In genomic region chr6:125169522-125169921, GRCh38 we compare ENCODE assay signal across 16 cellular contexts. TPM values are rescaled to one million over a fixed set of nuclear protein-coding genes. Genes with fewer than 3 reads are reported as not detected.
DNase-seq lines count a peak whose midpoint lies in the region; ATAC-seq and TF ChIP-seq lines count a peak whose summit lies in the region.
"Had no signal": no experiment of that assay in that cellular context is flagged by ENCODE, and none has a peak within 500 bp of the region (broad histone marks: within the 10 kb centered on the region; RNA-seq: fewer than 3 reads in every experiment).

No MANE protein-coding gene starts in this region.

- CTCF ChIA-PET in PC-9 (lab: Charles Lee), result no interaction called here
- CTCF ChIA-PET in activated CD4-positive, alpha-beta T cell treated with anti-CD3 and anti-CD28 coated beads, Interleukin-2, amount 10 ng/mL, durations not matched to agents 7 days and 5 days (lab: Charles Lee), result interaction anchor here (0.5 to 0.6 kb wide), 2 partner anchors 260 to 607 kb away, joined by 3 read pairs; no protein-coding TSS in a partner anchor

- H3K36me3 ChIP-seq in PC-9 (ENCODE audit: low read depth) (0 out of 2 replicates have a peak, but pooled peaks cover 4% of the 10 kb centered on the region), breast epithelium (no peaks in the 10 kb centered on the region), esophagus (ENCODE audit: control insufficient read depth in 2 of 2, insufficient read depth in 2 of 2, low read length in 1 of 2) (no peaks in the 10 kb centered on the region), skeletal muscle tissue (ENCODE audit: control insufficient read depth in 3 of 3, insufficient read depth in 3 of 3, low read length in 3 of 3) (no peaks in the 10 kb centered on the region), smooth muscle cell (ENCODE audit: low read depth) (no peaks in the 10 kb centered on the region)
- H3K36me3 ChIP-seq: BLaER1 treated with 17β-estradiol and CSF1 and Interleukin-3, amounts not matched to agents 10 nM and 100 nM; SJSA1 had no signal

- 0 out of 2 replicates have a peak overlapping the region, but pooled peaks have one; percentile 48 for H3K27ac ChIP-seq in PC-9
- peak overlapping the region; percentile 29 to 72 for H3K27ac ChIP-seq in breast epithelium
- H3K27ac ChIP-seq in esophagus (ENCODE audit: low read depth in 2 of 2, low read length in 1 of 2), result peak overlapping the region; percentile 71 to 81
- H3K27ac ChIP-seq in skeletal muscle tissue (ENCODE audit: low read depth, low read length), result peak overlapping the region; percentile 8
- no peak overlapping the region for H3K27ac ChIP-seq in smooth muscle cell (ENCODE audit: low read depth)
- H3K27ac ChIP-seq: BLaER1 treated with 17β-estradiol and CSF1 and Interleukin-3, amounts not matched to agents 10 nM and 100 nM; SJSA1 had no signal

- peak overlapping the region in 1 of 3 donors; percentile 15 for H3K9ac ChIP-seq in skeletal muscle tissue (ENCODE audit: low read depth in 1 of 3, low read length in 3 of 3)
- no peak overlapping the region for H3K9ac ChIP-seq in smooth muscle cell (ENCODE audit: low read depth)
- H3K9ac ChIP-seq: BLaER1 treated with 17β-estradiol and CSF1 and Interleukin-3, amounts not matched to agents 10 nM and 100 nM had no signal

- intact Hi-C loops in PC-9 (cut with micrococcal nuclease; ENCODE audit: unreplicated experiment) (no loop called here), breast epithelium (cut with DNase I; ENCODE audit: low total_unique reads) (no loop called here)

- no peak for DNase-seq in PC-9
- DNase-seq in breast epithelium (ENCODE audit: low spot score in 2 of 2), result no peak
- no peak for DNase-seq in smooth muscle cell (lab: John Stamatoyannopoulos, UW; ENCODE audit: unreplicated experiment)
- DNase-seq in activated CD4-positive, alpha-beta T cell treated with anti-CD3 and anti-CD28 coated beads, Interleukin-2, amount 10 ng/mL, durations not matched to agents 7 days and 5 days, result no peak
- no peak for DNase-seq in CD1c-positive myeloid dendritic cell (ENCODE audit: extremely low spot score)
- DNase-seq: CD8-positive, alpha-beta memory T cell; NCI-H1417 treated with DMSO at 0.1 percent for 48 hours; NCI-H187 treated with DMSO at 0.1 percent for 48 hours; NCI-H2227 treated with DMSO at 0.1 percent for 48 hours; NCI-H526 had no signal

- TF ChIP-seq CTCF in PC-9 (conservative IDR thresholded peaks at IDR 0.05) (no peak), breast epithelium (IDR thresholded peaks at IDR 0.05) (no peak), smooth muscle cell (IDR thresholded peaks at IDR 0.05; ENCODE audit: borderline replicate concordance, insufficient read depth, poor library complexity, severe bottlenecking) (no peak)

- H4K20me1 ChIP-seq in PC-9 (ENCODE audit: insufficient read depth) (no peaks in the 10 kb centered on the region), smooth muscle cell (ENCODE audit: low read depth) (no peaks in the 10 kb centered on the region)
- H4K20me1 ChIP-seq: BLaER1 treated with 17β-estradiol and CSF1 and Interleukin-3, amounts not matched to agents 10 nM and 100 nM had no signal

- H3K4me1 ChIP-seq in PC-9 (replicated peaks; ENCODE audit: insufficient read depth), result peaks cover 20% of the 10 kb centered on the region
- H3K4me1 ChIP-seq in breast epithelium, result no peaks in the 10 kb centered on the region
- peaks cover 3 to 9% of the 10 kb centered on the region in 2 donors for H3K4me1 ChIP-seq in esophagus (ENCODE audit: control insufficient read depth in 2 of 2, insufficient read depth in 2 of 2, low read length in 1 of 2)
- H3K4me1 ChIP-seq in skeletal muscle tissue (ENCODE audit: control insufficient read depth in 3 of 3, insufficient read depth in 3 of 3, low read length in 3 of 3), result peaks cover 19 to 38% (median 29%) of the 10 kb centered on the region in 3 donors
- H3K4me1 ChIP-seq in smooth muscle cell (ENCODE audit: low read depth), result no peaks in the 10 kb centered on the region
- H3K4me1 ChIP-seq: SJSA1 had no signal

- H3K4me1 Mint-ChIP-seq in activated CD4-positive, alpha-beta T cell treated with anti-CD3 and anti-CD28 coated beads, Interleukin-2, amount 10 ng/mL, durations not matched to agents 7 days and 5 days, result no peaks in the 10 kb centered on the region
- H3K4me1 Mint-ChIP-seq: CD8-positive, alpha-beta memory T cell had no signal

- no peaks in the 10 kb centered on the region for H3F3A ChIP-seq in PC-9 (ENCODE audit: insufficient read depth, low read depth)
- no peaks in the 10 kb centered on the region for H3F3A ChIP-seq in smooth muscle cell (ENCODE audit: low read depth)

- H3K4me3 ChIP-seq in PC-9 (no peak overlapping the region), breast epithelium (no peak overlapping the region), esophagus (ENCODE audit: low read depth in 1 of 2, low read length in 2 of 2) (no peak overlapping the region), skeletal muscle tissue (ENCODE audit: low read length in 3 of 3) (no peak overlapping the region), smooth muscle cell (no peak overlapping the region)
- H3K4me3 ChIP-seq: BLaER1 treated with 17β-estradiol and CSF1 and Interleukin-3, amounts not matched to agents 10 nM and 100 nM; SJSA1 had no signal

- peaks cover 16% of the 10 kb centered on the region for H3K79me2 ChIP-seq in PC-9 (ENCODE audit: low read depth)
- no peaks in the 10 kb centered on the region for H3K79me2 ChIP-seq in smooth muscle cell (ENCODE audit: low read depth)

- no TSS peak for BruUV-seq in PC-9 (replicated peaks; lab: Mats Ljungman, UMichigan)

- H3K27me3 ChIP-seq in PC-9 (ENCODE audit: insufficient read depth, low read depth), result no peaks in the 10 kb centered on the region
- H3K27me3 ChIP-seq in breast epithelium, result no peaks in the 10 kb centered on the region
- no peaks in the 10 kb centered on the region for H3K27me3 ChIP-seq in esophagus (ENCODE audit: control insufficient read depth in 1 of 2, insufficient read depth in 2 of 2, low read length in 2 of 2)
- no peaks in the 10 kb centered on the region for H3K27me3 ChIP-seq in skeletal muscle tissue (ENCODE audit: control insufficient read depth in 3 of 3, insufficient read depth in 3 of 3, low read length in 3 of 3)
- no peaks in the 10 kb centered on the region for H3K27me3 ChIP-seq in smooth muscle cell (ENCODE audit: low read depth)
- H3K27me3 ChIP-seq: BLaER1 treated with 17β-estradiol and CSF1 and Interleukin-3, amounts not matched to agents 10 nM and 100 nM; SJSA1 had no signal

- WGBS in esophagus, 2 donors, result 82 to 83% methylated on average over 3 of the region's 3 CpGs
- 98% methylated on average over 3 of the region's 3 CpGs for WGBS in smooth muscle cell (ENCODE audit: low lambda C conversion rate)

- no peaks in the 10 kb centered on the region for H3K9me3 Mint-ChIP-seq in activated CD4-positive, alpha-beta T cell treated with anti-CD3 and anti-CD28 coated beads, Interleukin-2, amount 10 ng/mL, durations not matched to agents 7 days and 5 days
- H3K9me3 Mint-ChIP-seq: HFFc6 had no signal

- POLR2A ChIA-PET in PC-9 (lab: Charles Lee; ENCODE audit: unreplicated experiment), result no interaction called here
- POLR2A ChIA-PET in activated CD4-positive, alpha-beta T cell treated with anti-CD3 and anti-CD28 coated beads, Interleukin-2, amount 10 ng/mL, durations not matched to agents 7 days and 5 days (lab: Charles Lee), result no interaction called here

- H3K27ac Mint-ChIP-seq in activated CD4-positive, alpha-beta T cell treated with anti-CD3 and anti-CD28 coated beads, Interleukin-2, amount 10 ng/mL, durations not matched to agents 7 days and 5 days, result no peak overlapping the region
- H3K27ac Mint-ChIP-seq: CD8-positive, alpha-beta memory T cell; HFFc6 had no signal

- H3K27me3 Mint-ChIP-seq in activated CD4-positive, alpha-beta T cell treated with anti-CD3 and anti-CD28 coated beads, Interleukin-2, amount 10 ng/mL, durations not matched to agents 7 days and 5 days, result peaks cover 12% of the 10 kb centered on the region

- TF ChIP-seq POLR2A in breast epithelium (IDR thresholded peaks at IDR 0.05), result no peak

- H3K4me3 Mint-ChIP-seq in activated CD4-positive, alpha-beta T cell treated with anti-CD3 and anti-CD28 coated beads, Interleukin-2, amount 10 ng/mL, durations not matched to agents 7 days and 5 days, result no peak overlapping the region
- H3K4me3 Mint-ChIP-seq: CD8-positive, alpha-beta memory T cell; HFFc6 had no signal

- ATAC-seq in HG03159 (IDR thresholded peaks at IDR 0.05; ENCODE audit: unreplicated experiment), result no peak

- no peaks in the 10 kb centered on the region; the same call in 1 of the 2 replicates for H3K9me2 ChIP-seq in PC-9 (ENCODE audit: insufficient read depth)

- no peak overlapping the region for H2AFZ ChIP-seq in PC-9
- no peak overlapping the region for H2AFZ ChIP-seq in smooth muscle cell (ENCODE audit: low read depth)

- H3K9me3 ChIP-seq in PC-9 (ENCODE audit: insufficient read depth, low read depth) (no peaks in the 10 kb centered on the region; the same call in none of the 2 replicates), breast epithelium (no peaks in the 10 kb centered on the region), esophagus (ENCODE audit: control insufficient read depth in 2 of 2, insufficient read depth in 1 of 2, low read depth in 1 of 2, low read length in 1 of 2) (no peaks in the 10 kb centered on the region), skeletal muscle tissue (ENCODE audit: control insufficient read depth in 3 of 3, low read length in 3 of 3) (no peaks in the 10 kb centered on the region), smooth muscle cell (replicated peaks; ENCODE audit: low read depth) (no peaks in the 10 kb centered on the region)
- H3K9me3 ChIP-seq: BLaER1 treated with 17β-estradiol and CSF1 and Interleukin-3, amounts not matched to agents 10 nM and 100 nM; SJSA1 had no signal

- H3K4me2 ChIP-seq in PC-9 (no peak overlapping the region), smooth muscle cell (no peak overlapping the region)

- no peaks in the 10 kb centered on the region for H3K36me3 Mint-ChIP-seq in activated CD4-positive, alpha-beta T cell treated with anti-CD3 and anti-CD28 coated beads, Interleukin-2, amount 10 ng/mL, durations not matched to agents 7 days and 5 days (ENCODE audit: low read depth)
- H3K36me3 Mint-ChIP-seq: CD8-positive, alpha-beta memory T cell had no signal

RNA-seq across cellular contexts. Expression of gene TPD52L1, which starts 15.9 kb away (rescaled TPM):
- 184 and 203 TPM in 2 replicates for total RNA-seq in PC-9 (2021)
- 100 to 1,000 TPM in 1 of 3 donors, 10 to 100 TPM in 2; 27.2 to 266 (median 81.3) TPM for total RNA-seq in breast epithelium
- 100 to 1,000 TPM; 154 to 245 TPM for polyA plus RNA-seq in esophagus
- 14.6 TPM for total RNA-seq in skeletal muscle tissue
- total RNA-seq in smooth muscle cell, result 44.5 and 65.8 TPM in 2 replicates
- 15.3 and 38.5 TPM in 2 replicates for polyA plus RNA-seq in smooth muscle cell
- not detected for total RNA-seq in activated CD4-positive, alpha-beta T cell treated with anti-CD3 and anti-CD28 coated beads, Interleukin-2, amount 10 ng/mL, durations not matched to agents 7 days and 5 days
- total RNA-seq: CD8-positive, alpha-beta memory T cell had no signal

Comparison
In these comparisons a context has a peak if more than half of its experiments do, and no peak if none do; other contexts are left out.
1. RNA of gene TPD52L1, which starts 15.9 kb away (total RNA-seq): 184 to 203 TPM in PC-9, 27.2 to 266 TPM in breast epithelium, 44.5 to 65.8 TPM in smooth muscle cell and 14.6 TPM in skeletal muscle tissue (single experiment); not detected in activated CD4-positive, alpha-beta T cell treated with anti-CD3 and anti-CD28 coated beads, Interleukin-2, amount 10 ng/mL, durations not matched to agents 7 days and 5 days; every median in the first group is over 10 times any median in the second.